Comparison of ENCODE assay signal across 18 cellular contexts in genomic region chr12:22396735-22397134, GRCh38.
DNase-seq lines count a peak whose midpoint lies in the region; ATAC-seq and TF ChIP-seq lines count a peak whose summit lies in the region.
"Had no signal": no experiment of that assay in that cellular context is flagged by ENCODE, and none has a peak within 500 bp of the region (broad histone marks: within the 10 kb centered on the region; RNA-seq: fewer than 3 reads in every experiment).

No MANE protein-coding gene starts in this region.

- POLR2A ChIA-PET in activated CD4-positive, alpha-beta memory T cell treated with anti-CD3 and anti-CD28 coated beads for 36 hours (lab: Charles Lee) = interaction anchor here (1.2 to 2.7 kb wide), 2 partner anchors 12 to 61 kb away, joined by 4 to 11 read pairs; no protein-coding TSS in a partner anchor

- no peaks in the 10 kb centered on the region for H3F3A ChIP-seq in neural progenitor cell (ENCODE audit: low read depth)

- H3K4me1 Mint-ChIP-seq in activated CD8-positive, alpha-beta memory T cell treated with anti-CD3 and anti-CD28 coated beads, Interleukin-2, amount 10 ng/mL, durations not matched to agents 7 days and 5 days = peaks cover 27% of the 10 kb centered on the region
- H3K4me1 Mint-ChIP-seq in activated CD4-positive, alpha-beta memory T cell treated with anti-CD3 and anti-CD28 coated beads for 36 hours (ENCODE audit: low read depth) = peaks cover 43% of the 10 kb centered on the region
- H3K4me1 Mint-ChIP-seq in natural killer cell (peaks cover 25 to 28% of the 10 kb centered on the region in 2 donors), neural progenitor cell (no peaks in the 10 kb centered on the region)
- H3K4me1 Mint-ChIP-seq: neural crest cell had no signal

- H3K9me3 Mint-ChIP-seq in activated CD8-positive, alpha-beta memory T cell treated with anti-CD3 and anti-CD28 coated beads, Interleukin-2, amount 10 ng/mL, durations not matched to agents 7 days and 5 days (ENCODE audit: low read depth) = peaks cover 8% of the 10 kb centered on the region
- peaks cover 14% of the 10 kb centered on the region for H3K9me3 Mint-ChIP-seq in activated CD4-positive, alpha-beta memory T cell treated with anti-CD3 and anti-CD28 coated beads for 36 hours
- no peaks in the 10 kb centered on the region for H3K9me3 Mint-ChIP-seq in natural killer cell
- peaks cover 6% of the 10 kb centered on the region for H3K9me3 Mint-ChIP-seq in neural progenitor cell

- no peaks in the 10 kb centered on the region for H4K20me1 ChIP-seq in neural progenitor cell (ENCODE audit: low read depth)

- H2AFZ ChIP-seq in neural progenitor cell (replicated peaks) = no peak overlapping the region

- CTCF ChIA-PET in activated CD8-positive, alpha-beta memory T cell treated with anti-CD3 and anti-CD28 coated beads, Interleukin-2, amount 10 ng/mL, durations not matched to agents 7 days and 5 days (lab: Charles Lee) = interaction anchor here (1.2 to 1.6 kb wide), 3 partner anchors 13 to 62 kb away, joined by 3 read pairs; no protein-coding TSS in a partner anchor
- CTCF ChIA-PET in activated CD4-positive, alpha-beta memory T cell treated with anti-CD3 and anti-CD28 coated beads for 36 hours (lab: Charles Lee) = interaction anchor here (1.2 to 1.3 kb wide), 2 partner anchors 10 to 62 kb away, joined by 3 to 4 read pairs; no protein-coding TSS in a partner anchor

- no peak overlapping the region for H3K9ac ChIP-seq in neural progenitor cell

- TF ChIP-seq CTCF in natural killer cell (IDR thresholded peaks at IDR 0.05) = no peak
- no peak for TF ChIP-seq CTCF in neural progenitor cell (IDR thresholded peaks at IDR 0.05)

- H3K79me2 ChIP-seq in neural progenitor cell (ENCODE audit: low read depth) = no peaks in the 10 kb centered on the region

- no peak overlapping the region for H3K4me2 ChIP-seq in neural progenitor cell

- no peak for DNase-seq in activated CD8-positive, alpha-beta memory T cell treated with anti-CD3 and anti-CD28 coated beads, Interleukin-2, amount 10 ng/mL, durations not matched to agents 7 days and 5 days
- no peak for DNase-seq in activated CD8-positive, alpha-beta memory T cell treated with anti-CD3 and anti-CD28 coated beads, Interleukin-2, amount 50 U/mL, for 4 hours
- no peak for DNase-seq in activated CD4-positive, alpha-beta memory T cell treated with anti-CD3 and anti-CD28 coated beads for 36 hours
- DNase-seq in natural killer cell (no peak), neural progenitor cell (ENCODE audit: low spot score) (no peak)
- DNase-seq: ACHN, EL, glutamatergic neuron, NCI-H1930, NCI-H510A treated with DMSO at 0.1 percent for 48 hours, OCI-M1 had no signal

- no peaks in the 10 kb centered on the region for H3K9me3 ChIP-seq in neural progenitor cell (ENCODE audit: low read depth)

- H3K4me3 Mint-ChIP-seq in activated CD8-positive, alpha-beta memory T cell treated with anti-CD3 and anti-CD28 coated beads, Interleukin-2, amount 10 ng/mL, durations not matched to agents 7 days and 5 days = no peak overlapping the region
- H3K4me3 Mint-ChIP-seq in activated CD4-positive, alpha-beta memory T cell treated with anti-CD3 and anti-CD28 coated beads for 36 hours = peak overlapping the region; percentile 61
- peak overlapping the region; percentile 76 for H3K4me3 Mint-ChIP-seq in natural killer cell
- H3K4me3 Mint-ChIP-seq in neural progenitor cell = no peak overlapping the region
- H3K4me3 Mint-ChIP-seq: memory B cell, neural crest cell had no signal

- no peaks in the 10 kb centered on the region for H3K27me3 Mint-ChIP-seq in activated CD8-positive, alpha-beta memory T cell treated with anti-CD3 and anti-CD28 coated beads, Interleukin-2, amount 10 ng/mL, durations not matched to agents 7 days and 5 days
- H3K27me3 Mint-ChIP-seq in activated CD4-positive, alpha-beta memory T cell treated with anti-CD3 and anti-CD28 coated beads for 36 hours = no peaks in the 10 kb centered on the region
- H3K27me3 Mint-ChIP-seq in natural killer cell (ENCODE audit: low read depth in 2 of 2) (peaks cover 0 to 8% of the 10 kb centered on the region in 2 donors), neural progenitor cell (ENCODE audit: insufficient read depth, low read depth) (no peaks in the 10 kb centered on the region)

- no peak overlapping the region for H3K27ac ChIP-seq in neural progenitor cell

- no peak for ATAC-seq in activated CD8-positive, alpha-beta memory T cell treated with anti-CD3 and anti-CD28 coated beads, Interleukin-2, amount 10 ng/mL, durations not matched to agents 7 days and 5 days
- peak; percentile 11 for ATAC-seq in GM18907 (IDR thresholded peaks at IDR 0.05; ENCODE audit: unreplicated experiment)
- no peak for ATAC-seq in natural killer cell
- no peak for ATAC-seq in SK-N-SH treated with all-trans-retinoic acid at 6 μM for 48 hours
- ATAC-seq in HG03460 (IDR thresholded peaks at IDR 0.05; ENCODE audit: unreplicated experiment) = no peak
- ATAC-seq: esophagus mucosa had no signal

- H3K36me3 Mint-ChIP-seq in activated CD8-positive, alpha-beta memory T cell treated with anti-CD3 and anti-CD28 coated beads, Interleukin-2, amount 10 ng/mL, durations not matched to agents 7 days and 5 days = peaks cover 7% of the 10 kb centered on the region
- peaks cover 6% of the 10 kb centered on the region for H3K36me3 Mint-ChIP-seq in activated CD4-positive, alpha-beta memory T cell treated with anti-CD3 and anti-CD28 coated beads for 36 hours
- no peaks in the 10 kb centered on the region for H3K36me3 Mint-ChIP-seq in natural killer cell
- no peaks in the 10 kb centered on the region for H3K36me3 Mint-ChIP-seq in neural progenitor cell
- H3K36me3 Mint-ChIP-seq: memory B cell had no signal

- no peaks in the 10 kb centered on the region for H3K4me1 ChIP-seq in neural progenitor cell
- H3K4me1 ChIP-seq: breast epithelium had no signal

- no peak overlapping the region for H3K4me3 ChIP-seq in neural progenitor cell
- H3K4me3 ChIP-seq: breast epithelium had no signal

- H3K27ac Mint-ChIP-seq in activated CD8-positive, alpha-beta memory T cell treated with anti-CD3 and anti-CD28 coated beads, Interleukin-2, amount 10 ng/mL, durations not matched to agents 7 days and 5 days = peak overlapping the region; percentile 75
- peak overlapping the region; percentile 75 for H3K27ac Mint-ChIP-seq in activated CD4-positive, alpha-beta memory T cell treated with anti-CD3 and anti-CD28 coated beads for 36 hours
- H3K27ac Mint-ChIP-seq in natural killer cell (peak overlapping the region; percentile 80 to 81), neural progenitor cell (no peak overlapping the region)
- H3K27ac Mint-ChIP-seq: memory B cell had no signal

- no peaks in the 10 kb centered on the region for H3K36me3 ChIP-seq in neural progenitor cell
- H3K36me3 ChIP-seq: breast epithelium had no signal

- no peaks in the 10 kb centered on the region for H3K27me3 ChIP-seq in neural progenitor cell
- H3K27me3 ChIP-seq: breast epithelium had no signal

- intact Hi-C loops in activated CD4-positive, alpha-beta memory T cell treated with anti-CD3 and anti-CD28 coated beads for 36 hours (cut with micrococcal nuclease) = loop anchor here (1.0 to 5.0 kb wide), 6 partner anchors 13 to 294 kb away; partner anchors contain the start of gene C2CD5
- intact Hi-C loops in natural killer cell (cut with micrococcal nuclease) = no loop called here

TF ChIP-seq in SK-N-SH treated with all-trans-retinoic acid at 6 μM for 48 hours, 23 proteins besides CTCF, POLR2A, EP300 and RAD21 (continues in another document):
- TF ChIP-seq PPARA (CRISPR knock-in tag; IDR thresholded peaks at IDR 0.05; ENCODE audit: borderline replicate concordance) (no peak), ESRRG (CRISPR knock-in tag; IDR thresholded peaks at IDR 0.05) (no peak), ZNF565 (CRISPR knock-in tag; conservative IDR thresholded peaks at IDR 0.05; ENCODE audit: low read depth) (no peak), CSRNP3 (CRISPR knock-in tag; IDR thresholded peaks at IDR 0.05) (no peak), RARB (CRISPR knock-in tag; IDR thresholded peaks at IDR 0.05) (no peak), GLIS3 (CRISPR knock-in tag; IDR thresholded peaks at IDR 0.05) (no peak), POU6F1 (CRISPR knock-in tag; IDR thresholded peaks at IDR 0.05; ENCODE audit: borderline replicate concordance, low read depth) (no peak), OSR1 (CRISPR knock-in tag; IDR thresholded peaks at IDR 0.05) (no peak), ARNTL (CRISPR knock-in tag; IDR thresholded peaks at IDR 0.05; ENCODE audit: borderline replicate concordance, low read depth) (no peak), TCF4 (CRISPR knock-in tag; IDR thresholded peaks at IDR 0.05; ENCODE audit: borderline replicate concordance) (no peak), BACH2 (CRISPR knock-in tag; IDR thresholded peaks at IDR 0.05; ENCODE audit: borderline replicate concordance) (no peak), ZNF70 (CRISPR knock-in tag; IDR thresholded peaks at IDR 0.05) (no peak)

Comparison
In these comparisons a context has a peak if more than half of its experiments do, and no peak if none do; other contexts are left out.
1. H3K4me3 Mint-ChIP-seq: peak in activated CD4-positive, alpha-beta memory T cell treated with anti-CD3 and anti-CD28 coated beads for 36 hours (single experiment) and natural killer cell (single experiment); none in activated CD8-positive, alpha-beta memory T cell treated with anti-CD3 and anti-CD28 coated beads, Interleukin-2, amount 10 ng/mL, durations not matched to agents 7 days and 5 days (single experiment) and neural progenitor cell (single experiment).